8 cellular contexts compared by ENCODE assay signal in the genomic region with DNA sequence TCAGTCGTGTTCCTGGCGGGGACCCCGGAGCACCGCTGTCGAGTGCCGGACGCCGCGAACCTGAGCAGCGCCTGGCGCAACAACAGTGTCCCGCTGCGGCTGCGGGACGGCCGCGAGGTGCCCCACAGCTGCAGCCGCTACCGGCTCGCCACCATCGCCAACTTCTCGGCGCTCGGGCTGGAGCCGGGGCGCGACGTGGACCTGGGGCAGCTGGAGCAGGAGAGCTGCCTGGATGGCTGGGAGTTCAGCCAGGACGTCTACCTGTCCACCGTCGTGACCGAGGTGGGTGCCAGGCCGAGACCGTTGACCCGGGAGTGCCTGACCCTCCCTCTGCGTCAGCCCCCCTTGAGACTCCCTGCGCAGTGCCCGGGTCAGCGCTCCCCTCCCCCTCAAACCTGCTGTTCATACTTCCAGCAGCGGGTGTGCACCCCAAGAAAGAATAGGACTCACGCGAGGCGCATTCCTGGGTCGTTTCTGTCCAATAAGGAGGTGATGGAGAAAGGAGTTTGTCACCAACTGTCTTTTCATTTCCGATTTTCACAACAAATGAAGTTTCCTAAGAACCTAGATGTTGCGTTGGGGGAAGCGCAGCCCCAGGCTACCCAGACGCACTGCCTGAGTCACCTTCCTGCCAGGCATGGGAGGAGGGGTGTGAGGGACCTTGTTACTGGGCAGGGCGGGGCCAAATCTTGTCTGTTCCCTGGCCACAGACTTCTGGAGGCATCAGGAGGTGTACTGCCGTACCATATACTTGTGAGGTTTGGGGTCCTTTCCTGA. TPM values are rescaled to one million over a fixed set of nuclear protein-coding genes. Genes with fewer than 3 reads are reported as not detected.
A peak's percentile ranks its signal among the peaks of the same experiment; 100 is the strongest.
DNase-seq lines count a peak whose midpoint lies in the region; ATAC-seq lines count a peak whose summit lies in the region.

No MANE protein-coding gene starts in this region.

- DNase-seq in SW 1271 (lab: John Stamatoyannopoulos, UW) (peak; percentile 89 to 90), adipocyte (ENCODE audit: low read depth) (peak; percentile 78), right cardiac atrium (peak; percentile 78 to 85 (median 81)), skeletal muscle cell (ENCODE audit: low read depth) (peak; percentile 62)

- H3K9ac ChIP-seq in adipocyte (ENCODE audit: low read length) = peak overlapping the region; percentile 89

- 8% methylated on average over 50 of the region's 50 CpGs for WGBS in right cardiac atrium

- ATAC-seq in GM18511 (IDR thresholded peaks at IDR 0.05; ENCODE audit: unreplicated experiment) = peak; percentile 16
- ATAC-seq in HG03342 (IDR thresholded peaks at IDR 0.05; ENCODE audit: unreplicated experiment) = peak; percentile 3
- ATAC-seq in right cardiac atrium = peak; percentile 7 to 62
- no peak for ATAC-seq in GM18870 (IDR thresholded peaks at IDR 0.05; ENCODE audit: unreplicated experiment)
- ATAC-seq in HG02884 (IDR thresholded peaks at IDR 0.05; ENCODE audit: unreplicated experiment) = no peak

- H3K27me3 ChIP-seq in adipocyte (replicated peaks; ENCODE audit: control insufficient read depth, insufficient read depth, low read length) (no peaks in the 10 kb centered on the region), right cardiac atrium (ENCODE audit: control insufficient read depth, insufficient read depth) (no peaks in the 10 kb centered on the region)

- peaks cover 32% of the 10 kb centered on the region for H3K4me1 ChIP-seq in adipocyte (ENCODE audit: control insufficient read depth, insufficient read depth, low read length)
- H3K4me1 ChIP-seq in right cardiac atrium (ENCODE audit: control insufficient read depth, insufficient read depth, low read length) = peaks cover 6% of the 10 kb centered on the region

- H3K9me3 ChIP-seq in adipocyte (ENCODE audit: control insufficient read depth, low read length) (no peaks in the 10 kb centered on the region), right cardiac atrium (ENCODE audit: control insufficient read depth, low read length) (no peaks in the 10 kb centered on the region)

- intact Hi-C loops in right cardiac atrium (cut with DNase I) = loop anchor here in 1 of 4 donors (5.0 kb wide), 1 partner anchor 67 kb away; no protein-coding TSS in a partner anchor

- H3K4me3 ChIP-seq in adipocyte (ENCODE audit: low read length) (peak overlapping the region; percentile 87), right cardiac atrium (ENCODE audit: low read length) (peak overlapping the region; percentile 43), skeletal muscle cell (ENCODE audit: low read depth, low read length) (peak overlapping the region; percentile 75)

- no peaks in the 10 kb centered on the region for H3K36me3 ChIP-seq in adipocyte (ENCODE audit: control insufficient read depth, insufficient read depth, low read length, severe bottlenecking)

- peak overlapping the region; percentile 92 for H3K27ac ChIP-seq in right cardiac atrium (ENCODE audit: low read length)

RNA-seq across cellular contexts. Expression of gene SLC22A4, which starts 0.7 kb away (rescaled TPM):
- 1 to 10 TPM; 1.9 to 6.5 (median 2.4) TPM for total RNA-seq in right cardiac atrium
- polyA plus RNA-seq in right cardiac atrium = 0.86 TPM

RNA-seq across cellular contexts. Expression of gene PDLIM4, which starts 37.4 kb away (rescaled TPM):
- 100 to 1,000 TPM in 1 of 4 donors, 10 to 100 TPM in 3; 47.8 to 113 (median 54.3) TPM for total RNA-seq in right cardiac atrium
- 35.0 TPM for polyA plus RNA-seq in right cardiac atrium

Comparison
In these comparisons a context has a peak if more than half of its experiments do, and no peak if none do; other contexts are left out.
1. ATAC-seq: peak in GM18511 (single experiment), HG03342 (single experiment) and right cardiac atrium (2 of 2); none in GM18870 (single experiment) and HG02884 (single experiment).
2. Peak in every context shown above with its lines, with median percentiles within 50 percentile points of each other: DNase-seq and H3K4me3 ChIP-seq.